In genomic region chr21:33211732-33212131, GRCh38 we compare ENCODE assay signal across 1 cellular context.
TF ChIP-seq lines count a peak whose summit lies in the region.

No MANE protein-coding gene starts in this region.

TF ChIP-seq in K562, 482 proteins besides CTCF, POLR2A, EP300 and RAD21:
- TF ChIP-seq PRDM10 (IDR thresholded peaks at IDR 0.05; ENCODE audit: partially characterized antibody) (no peak), TEAD1 (CRISPR knock-in tag; IDR thresholded peaks at IDR 0.05) (no peak), ZNF717 (CRISPR knock-in tag; IDR thresholded peaks at IDR 0.05) (no peak), CHCHD3 (CRISPR knock-in tag; IDR thresholded peaks at IDR 0.05) (no peak), ZBTB26 (CRISPR knock-in tag; IDR thresholded peaks at IDR 0.05) (no peak), SLC30A9 (CRISPR knock-in tag; IDR thresholded peaks at IDR 0.05) (no peak), NBN (IDR thresholded peaks at IDR 0.05; ENCODE audit: low read depth) (no peak), ELK1 (CRISPR knock-in tag; IDR thresholded peaks at IDR 0.05) (no peak), ZBTB49 (CRISPR knock-in tag; IDR thresholded peaks at IDR 0.05; ENCODE audit: borderline replicate concordance) (no peak)
